In genomic region chr7:88377421-88377820, GRCh38 we compare ENCODE assay signal across 1 cellular context.
TF ChIP-seq lines count a peak whose summit lies in the region.

No MANE protein-coding gene starts in this region.

TF ChIP-seq in WTC11, 78 proteins besides CTCF, POLR2A, EP300 and RAD21 (continued from another document):
- TF ChIP-seq, protein P1, sequence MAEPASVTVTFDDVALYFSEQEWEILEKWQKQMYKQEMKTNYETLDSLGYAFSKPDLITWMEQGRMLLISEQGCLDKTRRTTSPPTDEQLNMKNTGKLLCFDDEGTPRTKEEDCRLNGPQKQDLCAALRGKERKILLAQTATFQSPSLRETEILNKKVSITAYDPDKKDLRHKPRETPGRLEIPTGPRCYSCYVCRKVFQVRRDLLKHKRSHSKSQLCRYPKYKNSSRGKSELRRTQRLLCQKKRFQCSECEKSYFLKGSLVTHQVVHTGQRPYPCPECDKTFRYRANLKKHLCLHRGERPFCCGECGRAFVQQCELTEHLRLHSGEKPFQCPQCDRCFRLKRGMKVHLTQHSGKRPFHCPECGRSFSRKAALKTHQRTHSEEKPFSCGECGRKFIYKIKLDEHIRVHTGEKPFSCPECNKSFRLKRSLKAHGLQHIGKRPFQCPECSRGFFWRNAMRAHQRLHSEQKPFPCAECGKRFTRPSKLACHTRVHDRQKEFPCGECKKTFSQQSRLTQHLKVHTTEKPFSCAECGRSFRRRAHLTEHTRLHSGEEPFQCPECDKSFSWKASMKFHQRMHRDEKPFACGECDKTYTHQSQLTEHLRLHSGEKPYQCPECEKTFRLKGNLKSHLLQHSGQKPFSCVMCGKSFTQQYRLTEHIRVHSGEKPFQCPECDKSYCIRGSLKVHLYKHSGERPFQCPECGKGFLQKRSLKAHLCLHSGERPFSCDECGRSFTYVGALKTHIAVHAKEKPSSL (CRISPR knock-in tag; conservative IDR thresholded peaks at IDR 0.05), result no peak
- no peak for TF ChIP-seq CBFB (CRISPR knock-in tag; IDR thresholded peaks at IDR 0.05; ENCODE audit: low read depth)
- TF ChIP-seq ESRRA (CRISPR knock-in tag; IDR thresholded peaks at IDR 0.05; ENCODE audit: borderline replicate concordance), result no peak
- no peak for TF ChIP-seq TEAD4 (CRISPR knock-in tag; IDR thresholded peaks at IDR 0.05)
